In genomic region chr2:107276034-107276433, GRCh38 we compare ENCODE assay signal across 22 cellular contexts.
"Had no signal": no experiment of that assay in that cellular context is flagged by ENCODE, and none has a peak within 500 bp of the region (broad histone marks: within the 10 kb centered on the region; RNA-seq: fewer than 3 reads in every experiment).

No MANE protein-coding gene starts in this region.

- H3K9me3 ChIP-seq: adrenal gland, MG63, Peyer's patch had no signal

- ATAC-seq: activated CD4-positive, CD25-positive, alpha-beta regulatory T cell treated with anti-CD3 and anti-CD28 coated beads, Interleukin-2, amount 50 U/mL, for 24 hours; activated CD8-positive, alpha-beta T cell treated with anti-CD3 and anti-CD28 coated beads for 36 hours; activated T-cell treated with anti-CD3 and anti-CD28 coated beads, Interleukin-2, amount 50 U/mL, for 72 hours had no signal

- H3K4me3 ChIP-seq: adrenal gland, MG63, Peyer's patch had no signal

- H3K4me1 ChIP-seq: adrenal gland, Peyer's patch had no signal

- DNase-seq: activated CD4-positive, alpha-beta T cell treated with anti-CD3 and anti-CD28 coated beads for 4 hours; activated CD8-positive, alpha-beta memory T cell treated with anti-CD3 and anti-CD28 coated beads, Interleukin-2, amount 50 U/mL, for 4 hours; activated CD8-positive, alpha-beta T cell treated with anti-CD3 and anti-CD28 coated beads for 36 hours; activated gamma-delta T cell treated with Interleukin-2 at 50 U/mL for 16 hours; activated naive CD4-positive, alpha-beta T cell treated with anti-CD3 and anti-CD28 coated beads, Interleukin-2, amount 10 ng/mL, durations not matched to agents 7 days and 5 days; activated naive CD8-positive, alpha-beta T cell treated with anti-CD3 and anti-CD28 coated beads for 36 hours; activated T-cell treated with anti-CD3 and anti-CD28 coated beads, Interleukin-2, amount 50 U/mL, for 72 hours; adrenal gland; anterior cingulate cortex; caudate nucleus; MG63; MV-4-11; NCI-H1105; NCI-H1436; NCI-H1694 treated with DMSO at 0.1 percent for 48 hours; NCI-H2081; NCI-H510A treated with DMSO at 0.1 percent for 48 hours; NCI-H69; Peyer's patch; SHP77 treated with DMSO at 0.1 percent for 48 hours; T-helper 1 cell had no signal

- H3K27ac ChIP-seq: adrenal gland, Peyer's patch had no signal

- H3K36me3 ChIP-seq: adrenal gland, MG63, Peyer's patch had no signal

- H3K27me3 ChIP-seq: adrenal gland, Peyer's patch had no signal
